Comparison of ENCODE assay signal across 16 cellular contexts in genomic region chr3:66803706-66804496, GRCh38.
DNase-seq lines count a peak whose midpoint lies in the region; ATAC-seq, FAIRE-seq and TF ChIP-seq lines count a peak whose summit lies in the region.
"Had no signal": no experiment of that assay in that cellular context is flagged by ENCODE, and none has a peak within 500 bp of the region (broad histone marks: within the 10 kb centered on the region; RNA-seq: fewer than 3 reads in every experiment).

No MANE protein-coding gene starts in this region.

- TF ChIP-seq RAD21 in K562 (CRISPR knock-in tag; conservative IDR thresholded peaks at IDR 0.05 in 1 of 2, IDR thresholded peaks at IDR 0.05 in 1 of 2) = no peak

- H2BK15ac ChIP-seq in mesenchymal stem cell (ENCODE audit: low read depth, poor library complexity, severe bottlenecking) = no peak overlapping the region

- H3K9me3 ChIP-seq in K562 (replicated peaks; ENCODE audit: control insufficient read depth, insufficient read depth, low read depth, low read length) = no peaks in the 10 kb centered on the region
- no peaks in the 10 kb centered on the region for H3K9me3 ChIP-seq in mesenchymal stem cell (ENCODE audit: control insufficient read depth, low read length)
- H3K9me3 ChIP-seq in sigmoid colon = no peaks in the 10 kb centered on the region

- no peaks in the 10 kb centered on the region for H3K4me1 ChIP-seq in K562 (replicated peaks in 1 of 2; ENCODE audit: control insufficient read depth in 2 of 2, insufficient read depth in 2 of 2, low read length in 2 of 2)
- H3K4me1 ChIP-seq in mesenchymal stem cell (ENCODE audit: control insufficient read depth, insufficient read depth, low read depth, low read length) = peaks cover 2% of the 10 kb centered on the region
- peaks cover 0 to 15% (median 4%) of the 10 kb centered on the region in 4 donors for H3K4me1 ChIP-seq in sigmoid colon

- no peak overlapping the region for H3K14ac ChIP-seq in mesenchymal stem cell (ENCODE audit: low read length in 2 of 2)

- H2AK5ac ChIP-seq in mesenchymal stem cell (ENCODE audit: low read length, severe bottlenecking) = peak overlapping the region; percentile 73

- no peak overlapping the region for H2BK5ac ChIP-seq in mesenchymal stem cell (ENCODE audit: low read depth, low read length, poor library complexity, severe bottlenecking)

- TF ChIP-seq CTCF in K562 (IDR thresholded peaks at IDR 0.05 in 2 of 3, conservative IDR thresholded peaks at IDR 0.05 in 1 of 3; ENCODE audit: insufficient read depth in 2 of 3, low read depth in 1 of 3, low read length in 3 of 3) (no peak), sigmoid colon (IDR thresholded peaks at IDR 0.05) (no peak)

- CTCF ChIA-PET in K562 (lab: Yijun Ruan, JAX; ENCODE audit: low intra/inter-chr PET ratio) = no interaction called here

- POLR2A ChIA-PET in K562 (lab: Yijun Ruan, JAX) = interaction anchor here (1.4 kb wide), 1 partner anchor 10 kb away, joined by 3 read pairs; no protein-coding TSS in a partner anchor

- H3K79me2 ChIP-seq in K562 (ENCODE audit: control insufficient read depth, insufficient read depth, low read length) = no peaks in the 10 kb centered on the region

- H2AFZ ChIP-seq in K562 (ENCODE audit: low read depth, low read length) (no peak overlapping the region), mesenchymal stem cell (ENCODE audit: low read depth, low read length) (no peak overlapping the region)

- in situ Hi-C loops in K562 (cut with MboI) = no loop called here

- H3K4me3 ChIP-seq in K562 (no peak overlapping the region), mesenchymal stem cell (ENCODE audit: insufficient read depth in 1 of 2, low read depth in 1 of 2, low read length in 2 of 2) (no peak overlapping the region), sigmoid colon (no peak overlapping the region)
- H3K4me3 ChIP-seq: SK-N-MC had no signal

- DNase-seq in NOMO-1 treated with DMSO at 0.1 percent for 48 hours (lab: John Stamatoyannopoulos, UW; ENCODE audit: unreplicated experiment) = peak; percentile 11
- DNase-seq in NOMO-1 (lab: John Stamatoyannopoulos, UW; ENCODE audit: unreplicated experiment in 2 of 2) = no peak
- DNase-seq in K562 (ENCODE audit: extremely low read depth in 1 of 4, low spot score in 3 of 4) = no peak
- DNase-seq in mesenchymal stem cell = no peak
- DNase-seq in sigmoid colon = no peak
- no peak for DNase-seq in activated CD8-positive, alpha-beta memory T cell treated with anti-CD3 and anti-CD28 coated beads for 24 hours
- no peak for DNase-seq in SHP77 (lab: John Stamatoyannopoulos, UW)
- DNase-seq in EL = no peak
- DNase-seq: NCI-H1048, NCI-H146, NCI-H226, NCI-H526 treated with DMSO at 0.1 percent for 48 hours, PC-3 had no signal

- WGBS in K562 (ENCODE audit: insufficient coverage, low coverage, missing lambda C conversion rate) = 0% methylated on average over 6 of the region's 6 CpGs
- 82% methylated on average over 5 of the region's 6 CpGs for WGBS in mesenchymal stem cell
- 44 to 70% methylated on average over 6 of the region's 6 CpGs for WGBS in sigmoid colon, 2 donors

- H3K4ac ChIP-seq in mesenchymal stem cell (ENCODE audit: low read depth in 1 of 2, low read length in 2 of 2) = no peak overlapping the region

- TF ChIP-seq EP300 in K562 (IDR thresholded peaks at IDR 0.05; ENCODE audit: low read length) (no peak), sigmoid colon (IDR thresholded peaks at IDR 0.05) (no peak)

- no peak overlapping the region for H2BK12ac ChIP-seq in mesenchymal stem cell (ENCODE audit: low read length in 2 of 2)

- FAIRE-seq in K562 (lab: Jason Lieb, UNC) = no peak

- no peak overlapping the region for H3K18ac ChIP-seq in mesenchymal stem cell (ENCODE audit: low read depth in 1 of 2, low read length in 2 of 2)

- H3K23ac ChIP-seq in mesenchymal stem cell (ENCODE audit: low read length in 2 of 2) = no peak overlapping the region

- no peaks in the 10 kb centered on the region for H3K9me1 ChIP-seq in K562 (ENCODE audit: control insufficient read depth, insufficient read depth, low read length)

- no peaks in the 10 kb centered on the region for H3K36me3 ChIP-seq in K562 (ENCODE audit: control insufficient read depth, insufficient read depth, low read length)
- H3K36me3 ChIP-seq in mesenchymal stem cell (ENCODE audit: control insufficient read depth in 1 of 2, insufficient read depth in 2 of 2, low read depth in 1 of 2, low read length in 2 of 2) = no peaks in the 10 kb centered on the region
- no peaks in the 10 kb centered on the region for H3K36me3 ChIP-seq in sigmoid colon

- BruUV-seq in K562 (replicated peaks; lab: Mats Ljungman, UMichigan) = no TSS peak

- H3K4me2 ChIP-seq in K562 (ENCODE audit: insufficient read depth, low read length) (no peak overlapping the region), mesenchymal stem cell (ENCODE audit: low read length, poor library complexity, severe bottlenecking) (no peak overlapping the region)

- no peaks in the 10 kb centered on the region for H3K27me3 ChIP-seq in K562 (ENCODE audit: control insufficient read depth in 2 of 2, insufficient read depth in 2 of 2, low read length in 2 of 2)
- H3K27me3 ChIP-seq in mesenchymal stem cell (ENCODE audit: control insufficient read depth in 1 of 2, insufficient read depth in 1 of 2, low read length in 2 of 2) = no peaks in the 10 kb centered on the region
- no peaks in the 10 kb centered on the region for H3K27me3 ChIP-seq in sigmoid colon

- H4K8ac ChIP-seq in mesenchymal stem cell (ENCODE audit: low read length) = no peak overlapping the region

- no peaks in the 10 kb centered on the region for H4K20me1 ChIP-seq in K562 (replicated peaks; ENCODE audit: control insufficient read depth, insufficient read depth, low read length)

- H2BK120ac ChIP-seq in mesenchymal stem cell (ENCODE audit: low read depth, low read length) = no peak overlapping the region

- ATAC-seq in K562 = no peak
- ATAC-seq: PC-3 had no signal

- intact Hi-C loops in K562 (cut with micrococcal nuclease) (no loop called here), sigmoid colon (cut with DNase I) (loop anchor here (10.0 kb wide), 1 partner anchor 59 kb away; no protein-coding TSS in a partner anchor)

- H3K79me1 ChIP-seq in mesenchymal stem cell (replicated peaks; ENCODE audit: low read length, poor library complexity, severe bottlenecking) = no peaks in the 10 kb centered on the region

- H4K91ac ChIP-seq in mesenchymal stem cell (ENCODE audit: low read length) = no peak overlapping the region

- no peak overlapping the region for H3K9ac ChIP-seq in K562 (ENCODE audit: insufficient read depth in 1 of 2, low read depth in 2 of 2, low read length in 2 of 2)
- no peak overlapping the region for H3K9ac ChIP-seq in mesenchymal stem cell (ENCODE audit: low read length)

- H3K27ac ChIP-seq in K562 (ENCODE audit: extremely low read depth, low read depth, low read length) (no peak overlapping the region), mesenchymal stem cell (ENCODE audit: low read length, poor library complexity, severe bottlenecking) (no peak overlapping the region), sigmoid colon (peak overlapping the region in 3 of 4 donors; percentile 17 to 39 (median 33))
- H3K27ac ChIP-seq: 22Rv1, C4-2B, SK-N-MC had no signal

- TF ChIP-seq POLR2A in K562 (conservative IDR thresholded peaks at IDR 0.05) = no peak
- TF ChIP-seq POLR2A in sigmoid colon (IDR thresholded peaks at IDR 0.05) = no peak

TF ChIP-seq in K562, 482 proteins besides CTCF, POLR2A, EP300 and RAD21 (continues in another document):
- TF ChIP-seq SNAPC5 (CRISPR knock-in tag; IDR thresholded peaks at IDR 0.05) = no peak
- TF ChIP-seq GABPA (tag; conservative IDR thresholded peaks at IDR 0.05; ENCODE audit: low read depth) = 0 out of 2 replicates have a peak, but pooled peaks have one; percentile 26
- TF ChIP-seq HIVEP1 (CRISPR knock-in tag; IDR thresholded peaks at IDR 0.05) = no peak
- TF ChIP-seq, protein P1, sequence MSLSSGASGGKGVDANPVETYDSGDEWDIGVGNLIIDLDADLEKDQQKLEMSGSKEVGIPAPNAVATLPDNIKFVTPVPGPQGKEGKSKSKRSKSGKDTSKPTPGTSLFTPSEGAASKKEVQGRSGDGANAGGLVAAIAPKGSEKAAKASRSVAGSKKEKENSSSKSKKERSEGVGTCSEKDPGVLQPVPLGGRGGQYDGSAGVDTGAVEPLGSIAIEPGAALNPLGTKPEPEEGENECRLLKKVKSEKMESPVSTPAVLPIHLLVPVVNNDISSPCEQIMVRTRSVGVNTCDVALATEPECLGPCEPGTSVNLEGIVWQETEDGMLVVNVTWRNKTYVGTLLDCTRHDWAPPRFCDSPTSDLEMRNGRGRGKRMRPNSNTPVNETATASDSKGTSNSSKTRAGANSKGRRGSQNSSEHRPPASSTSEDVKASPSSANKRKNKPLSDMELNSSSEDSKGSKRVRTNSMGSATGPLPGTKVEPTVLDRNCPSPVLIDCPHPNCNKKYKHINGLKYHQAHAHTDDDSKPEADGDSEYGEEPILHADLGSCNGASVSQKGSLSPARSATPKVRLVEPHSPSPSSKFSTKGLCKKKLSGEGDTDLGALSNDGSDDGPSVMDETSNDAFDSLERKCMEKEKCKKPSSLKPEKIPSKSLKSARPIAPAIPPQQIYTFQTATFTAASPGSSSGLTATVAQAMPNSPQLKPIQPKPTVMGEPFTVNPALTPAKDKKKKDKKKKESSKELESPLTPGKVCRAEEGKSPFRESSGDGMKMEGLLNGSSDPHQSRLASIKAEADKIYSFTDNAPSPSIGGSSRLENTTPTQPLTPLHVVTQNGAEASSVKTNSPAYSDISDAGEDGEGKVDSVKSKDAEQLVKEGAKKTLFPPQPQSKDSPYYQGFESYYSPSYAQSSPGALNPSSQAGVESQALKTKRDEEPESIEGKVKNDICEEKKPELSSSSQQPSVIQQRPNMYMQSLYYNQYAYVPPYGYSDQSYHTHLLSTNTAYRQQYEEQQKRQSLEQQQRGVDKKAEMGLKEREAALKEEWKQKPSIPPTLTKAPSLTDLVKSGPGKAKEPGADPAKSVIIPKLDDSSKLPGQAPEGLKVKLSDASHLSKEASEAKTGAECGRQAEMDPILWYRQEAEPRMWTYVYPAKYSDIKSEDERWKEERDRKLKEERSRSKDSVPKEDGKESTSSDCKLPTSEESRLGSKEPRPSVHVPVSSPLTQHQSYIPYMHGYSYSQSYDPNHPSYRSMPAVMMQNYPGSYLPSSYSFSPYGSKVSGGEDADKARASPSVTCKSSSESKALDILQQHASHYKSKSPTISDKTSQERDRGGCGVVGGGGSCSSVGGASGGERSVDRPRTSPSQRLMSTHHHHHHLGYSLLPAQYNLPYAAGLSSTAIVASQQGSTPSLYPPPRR (CRISPR knock-in tag; IDR thresholded peaks at IDR 0.05; ENCODE audit: borderline replicate concordance) = no peak

Comparison
In these comparisons a context has a peak if more than half of its experiments do, and no peak if none do; other contexts are left out.
1. H3K27ac ChIP-seq: peak in sigmoid colon (3 of 4); none in K562 (single experiment) and mesenchymal stem cell (single experiment).